Comparison of ENCODE assay signal across 9 cellular contexts in the genomic region with DNA sequence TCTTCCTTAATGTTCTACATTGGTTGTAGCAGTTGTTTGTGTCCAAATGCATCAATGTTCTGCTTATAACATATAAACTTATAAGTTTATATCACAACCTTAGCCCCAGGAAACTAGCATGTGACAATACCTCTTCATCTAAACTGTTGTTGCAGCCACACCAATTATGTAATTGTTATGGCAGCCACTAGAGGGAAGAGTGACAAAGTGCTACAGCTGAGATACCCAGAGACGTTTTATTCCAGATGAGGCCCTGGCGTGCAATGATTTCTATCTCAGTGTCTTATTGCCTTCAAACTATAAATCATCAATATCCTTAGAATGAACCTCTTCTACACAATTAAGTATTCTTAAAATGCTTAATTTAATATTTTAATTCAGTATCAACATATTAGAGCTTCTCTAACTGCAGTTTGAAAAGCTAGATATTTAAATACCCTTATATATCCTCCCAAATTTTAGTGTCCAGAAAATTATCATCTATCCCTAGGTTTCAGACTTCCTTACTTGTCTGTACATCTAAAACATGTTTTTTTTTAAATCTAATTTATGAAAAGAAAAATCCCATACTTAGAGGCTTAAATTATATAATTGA.
DNase-seq lines count a peak whose midpoint lies in the region; ATAC-seq, FAIRE-seq and TF ChIP-seq lines count a peak whose summit lies in the region.
"Had no signal": no experiment of that assay in that cellular context is flagged by ENCODE, and none has a peak within 500 bp of the region (broad histone marks: within the 10 kb centered on the region; RNA-seq: fewer than 3 reads in every experiment).

No MANE protein-coding gene starts in this region.

- FAIRE-seq in HTR-8/SVneo (lab: Jason Lieb, UNC) = no peak

- H3K27ac ChIP-seq in DOHH2 (ENCODE audit: low read depth, low read length) = no peak overlapping the region
- H3K27ac ChIP-seq in SK-N-SH (ENCODE audit: low read depth in 2 of 2, low read length in 1 of 2) = no peak overlapping the region
- no peak overlapping the region for H3K27ac ChIP-seq in hepatocyte
- no peak overlapping the region for H3K27ac ChIP-seq in CD8-positive, alpha-beta T cell (ENCODE audit: low read depth, low read length)

- TF ChIP-seq CTCF in DOHH2 (IDR thresholded peaks at IDR 0.05; ENCODE audit: low read depth, low read length, poor library complexity, severe bottlenecking) (peak; percentile 51), SK-N-SH (IDR thresholded peaks at IDR 0.05) (peak; percentile 65), hepatocyte (IDR thresholded peaks at IDR 0.05; ENCODE audit: poor library complexity) (peak; percentile 68)
- no peak for TF ChIP-seq CTCF in CD8-positive, alpha-beta T cell (IDR thresholded peaks at IDR 0.05)

- no peak overlapping the region for H2AFZ ChIP-seq in SK-N-SH (ENCODE audit: low read depth)
- no peak overlapping the region for H2AFZ ChIP-seq in hepatocyte

- ATAC-seq in GM21367 (IDR thresholded peaks at IDR 0.05; ENCODE audit: unreplicated experiment) = peak; percentile 82
- ATAC-seq in CD8-positive, alpha-beta T cell = no peak

- no peaks in the 10 kb centered on the region for H3K27me3 Mint-ChIP-seq in CD8-positive, alpha-beta T cell (ENCODE audit: low read depth)
- H3K27me3 Mint-ChIP-seq: activated B cell treated with CpG ODN at 0.5 μM for 24 hours had no signal

- no peaks in the 10 kb centered on the region for H3K4me1 Mint-ChIP-seq in CD8-positive, alpha-beta T cell (ENCODE audit: low read depth)
- H3K4me1 Mint-ChIP-seq: activated B cell treated with CpG ODN at 0.5 μM for 24 hours had no signal

- POLR2A ChIA-PET in SK-N-SH (lab: Yijun Ruan, JAX) = no interaction called here
- POLR2A ChIA-PET in CD8-positive, alpha-beta T cell (lab: Charles Lee) = no interaction called here

- no peak overlapping the region for H3K9ac ChIP-seq in SK-N-SH

- TF ChIP-seq RAD21 in SK-N-SH (IDR thresholded peaks at IDR 0.05; ENCODE audit: low read length) = peak; percentile 56

- H3K4me3 Mint-ChIP-seq in CD8-positive, alpha-beta T cell = no peak overlapping the region
- H3K4me3 Mint-ChIP-seq: activated B cell treated with CpG ODN at 0.5 μM for 24 hours had no signal

- no peaks in the 10 kb centered on the region for H3K36me3 ChIP-seq in DOHH2 (ENCODE audit: control insufficient read depth, low read length)
- no peaks in the 10 kb centered on the region for H3K36me3 ChIP-seq in SK-N-SH (replicated peaks in 1 of 2; ENCODE audit: control insufficient read depth in 1 of 2, insufficient read depth in 2 of 2, low read length in 1 of 2)
- no peaks in the 10 kb centered on the region for H3K36me3 ChIP-seq in hepatocyte (replicated peaks; ENCODE audit: insufficient read depth, low read depth)
- no peaks in the 10 kb centered on the region for H3K36me3 ChIP-seq in CD8-positive, alpha-beta T cell (ENCODE audit: insufficient read depth, low read length)

- H3K9me2 ChIP-seq in DOHH2 (replicated peaks; ENCODE audit: control insufficient read depth, low read length) = no peaks in the 10 kb centered on the region
- H3K9me2 ChIP-seq in SK-N-SH = no peaks in the 10 kb centered on the region
- H3K9me2 ChIP-seq in hepatocyte (replicated peaks; ENCODE audit: insufficient read depth) = no peaks in the 10 kb centered on the region

- intact Hi-C loops in CD8-positive, alpha-beta T cell (cut with DNase I, micrococcal nuclease) = no loop called here

- H3K4me2 ChIP-seq in DOHH2 (ENCODE audit: low read length) = no peak overlapping the region
- no peak overlapping the region for H3K4me2 ChIP-seq in SK-N-SH
- H3K4me2 ChIP-seq in hepatocyte = no peak overlapping the region

- CTCF ChIA-PET in SK-N-SH (lab: Yijun Ruan, JAX) = interaction anchor here (0.6 to 1.9 kb wide), 7 partner anchors 10 to 614 kb away, joined by 3 to 6 read pairs (median 4); no protein-coding TSS in a partner anchor
- CTCF ChIA-PET in CD8-positive, alpha-beta T cell (lab: Charles Lee) = no interaction called here

- H3K79me2 ChIP-seq in DOHH2 (ENCODE audit: control insufficient read depth, low read length) = no peaks in the 10 kb centered on the region
- no peaks in the 10 kb centered on the region for H3K79me2 ChIP-seq in SK-N-SH (ENCODE audit: insufficient read depth)
- H3K79me2 ChIP-seq in hepatocyte = no peaks in the 10 kb centered on the region

- peak; percentile 48 for DNase-seq in HTR-8/SVneo (ENCODE audit: insufficient read length, low spot score)
- DNase-seq in SK-N-SH = peak; percentile 27
- DNase-seq in hepatocyte (ENCODE audit: low spot score) = peak; percentile 68
- no peak for DNase-seq in middle frontal gyrus (ENCODE audit: extremely low spot score, low spot score)
- DNase-seq in CD8-positive, alpha-beta T cell = no peak
- DNase-seq in AG08395 (ENCODE audit: low spot score) = no peak
- DNase-seq: activated B cell treated with CpG ODN at 0.5 μM for 24 hours had no signal

- H3K9me3 Mint-ChIP-seq in CD8-positive, alpha-beta T cell = no peaks in the 10 kb centered on the region
- H3K9me3 Mint-ChIP-seq: activated B cell treated with CpG ODN at 0.5 μM for 24 hours had no signal

- H3F3A ChIP-seq in DOHH2 (ENCODE audit: control insufficient read depth, insufficient read depth) = no peaks in the 10 kb centered on the region
- H3F3A ChIP-seq in SK-N-SH (replicated peaks; ENCODE audit: insufficient read depth) = no peaks in the 10 kb centered on the region

- H3K27ac Mint-ChIP-seq in CD8-positive, alpha-beta T cell = no peak overlapping the region
- H3K27ac Mint-ChIP-seq: activated B cell treated with CpG ODN at 0.5 μM for 24 hours had no signal

- no peak for TF ChIP-seq EP300 in SK-N-SH (IDR thresholded peaks at IDR 0.05; ENCODE audit: borderline replicate concordance in 1 of 2, low read depth in 1 of 2, low read length in 1 of 2)

- H3K4me1 ChIP-seq in DOHH2 (ENCODE audit: control insufficient read depth, low read length) (no peaks in the 10 kb centered on the region), SK-N-SH (ENCODE audit: control insufficient read depth in 1 of 2, insufficient read depth in 2 of 2, low read depth in 1 of 2, low read length in 1 of 2) (no peaks in the 10 kb centered on the region), hepatocyte (ENCODE audit: insufficient read depth) (no peaks in the 10 kb centered on the region)
- no peaks in the 10 kb centered on the region for H3K4me1 ChIP-seq in CD8-positive, alpha-beta T cell (ENCODE audit: insufficient read depth, low read length)

- H3K4me3 ChIP-seq in DOHH2 (ENCODE audit: low read length) (no peak overlapping the region), SK-N-SH (ENCODE audit: low read depth in 2 of 2, low read length in 1 of 2) (no peak overlapping the region; a peak in 1 of 4 replicates), hepatocyte (no peak overlapping the region)
- H3K4me3 ChIP-seq in CD8-positive, alpha-beta T cell (ENCODE audit: low read depth, low read length) = no peak overlapping the region

- WGBS in SK-N-SH (ENCODE audit: low lambda C conversion rate) = 0% methylated on average over 2 of the region's 2 CpGs
- WGBS in hepatocyte (ENCODE audit: low lambda C conversion rate, missing lambda C conversion rate) = 14% methylated on average over 2 of the region's 2 CpGs

- no peaks in the 10 kb centered on the region for H4K20me1 ChIP-seq in DOHH2 (ENCODE audit: control insufficient read depth, insufficient read depth, low read depth, low read length)
- H4K20me1 ChIP-seq in SK-N-SH (ENCODE audit: insufficient read depth) = no peaks in the 10 kb centered on the region
- no peaks in the 10 kb centered on the region for H4K20me1 ChIP-seq in hepatocyte (ENCODE audit: insufficient read depth, poor library complexity, severe bottlenecking)

- H3K9me3 ChIP-seq in DOHH2 (ENCODE audit: control insufficient read depth, insufficient read depth, low read length) (no peaks in the 10 kb centered on the region), SK-N-SH (no peaks in the 10 kb centered on the region), hepatocyte (ENCODE audit: low read depth) (no peaks in the 10 kb centered on the region)
- H3K9me3 ChIP-seq in CD8-positive, alpha-beta T cell (ENCODE audit: low read length) = no peaks in the 10 kb centered on the region

- no peaks in the 10 kb centered on the region for H3K27me3 ChIP-seq in DOHH2 (ENCODE audit: control insufficient read depth, low read length)
- no peaks in the 10 kb centered on the region; the same call in 1 of the 2 replicates for H3K27me3 ChIP-seq in SK-N-SH (ENCODE audit: insufficient read depth)
- H3K27me3 ChIP-seq in hepatocyte = no peaks in the 10 kb centered on the region
- no peaks in the 10 kb centered on the region for H3K27me3 ChIP-seq in CD8-positive, alpha-beta T cell (ENCODE audit: insufficient read depth, low read length)

- no peaks in the 10 kb centered on the region for H3K36me3 Mint-ChIP-seq in CD8-positive, alpha-beta T cell

TF ChIP-seq in SK-N-SH, 30 proteins besides CTCF, POLR2A, EP300 and RAD21:
- TF ChIP-seq ELF1 (IDR thresholded peaks at IDR 0.05) (no peak), ZBTB33 (IDR thresholded peaks at IDR 0.05; ENCODE audit: borderline replicate concordance, low read depth) (no peak), SMC3 (IDR thresholded peaks at IDR 0.05; ENCODE audit: low read depth, low read length) (peak; percentile 32; the same call in 1 of the 2 replicates)

Comparison
In these comparisons a context has a peak if more than half of its experiments do, and no peak if none do; other contexts are left out.
1. DNase-seq: peak in HTR-8/SVneo (single experiment), SK-N-SH (single experiment) and hepatocyte (single experiment); none in middle frontal gyrus (single experiment), CD8-positive, alpha-beta T cell (0 of 7) and AG08395 (single experiment).